In genomic region chr9:94837404-94837803, GRCh38 we compare ENCODE assay signal across 7 cellular contexts.
"Had no signal": no experiment of that assay in that cellular context is flagged by ENCODE, and none has a peak within 500 bp of the region (broad histone marks: within the 10 kb centered on the region; RNA-seq: fewer than 3 reads in every experiment).

No MANE protein-coding gene starts in this region.

- H3K4me1 Mint-ChIP-seq: IgD-negative memory B cell had no signal

- DNase-seq: IMR-90, KBM-7, KG1 had no signal

- ATAC-seq: HepG2 had no signal

- H3K27ac ChIP-seq: HL-60 had no signal

- H3K27me3 Mint-ChIP-seq: IgD-negative memory B cell had no signal

- FAIRE-seq: HepG2, HTR-8/SVneo had no signal

- H3K4me3 Mint-ChIP-seq: IgD-negative memory B cell had no signal
